In the genomic region with DNA sequence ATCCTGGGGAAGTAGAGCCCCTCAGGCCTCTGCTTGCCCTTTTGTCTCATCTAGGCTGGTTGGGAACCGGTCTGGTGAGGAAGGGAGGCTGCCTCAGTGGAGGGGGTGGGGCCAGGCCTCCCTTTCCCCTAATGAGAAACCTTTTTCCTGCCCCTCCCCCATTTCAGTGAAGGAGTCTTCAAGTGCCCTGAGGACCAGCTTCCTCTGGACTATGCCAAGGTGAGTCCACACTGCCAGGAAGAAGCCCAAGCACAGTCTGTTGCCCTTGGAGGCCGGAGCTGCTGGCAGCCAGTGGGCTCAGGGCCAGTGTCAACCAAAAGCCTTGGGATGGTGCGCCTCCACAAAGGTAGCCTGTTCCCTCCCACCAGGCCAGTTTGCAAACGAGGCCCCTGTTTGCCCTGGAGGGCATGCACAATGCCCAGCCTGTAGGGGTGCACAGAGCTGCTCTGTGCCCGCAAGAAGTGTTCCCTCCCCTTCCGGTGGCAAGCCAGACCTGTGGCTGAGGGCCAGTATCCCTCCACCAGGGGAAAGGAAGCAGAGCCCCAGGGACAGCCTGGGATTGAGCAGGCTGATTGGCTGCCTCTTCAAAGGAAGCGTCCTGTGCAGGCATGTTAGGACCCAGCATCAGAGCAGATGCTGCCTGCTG, we compare ENCODE assay signal across 8 cellular contexts. TPM values are rescaled to one million over a fixed set of nuclear protein-coding genes. Genes with fewer than 3 reads are reported as not detected.
A peak's percentile ranks its signal among the peaks of the same experiment; 100 is the strongest.
DNase-seq lines count a peak whose midpoint lies in the region; TF ChIP-seq lines count a peak whose summit lies in the region.
"Had no signal": no experiment of that assay in that cellular context is flagged by ENCODE, and none has a peak within 500 bp of the region (broad histone marks: within the 10 kb centered on the region; RNA-seq: fewer than 3 reads in every experiment).

No MANE protein-coding gene starts in this region.

- intact Hi-C loops in activated T-helper 1 cell treated with anti-CD3 and anti-CD28 coated beads, Interleukin-12 subunit alpha, Interleukin-12 subunit beta, Interleukin-2, Interleukin-4 antibody, amounts not matched to agents 30 ng/mL and 10 ng/mL and 1 ng/mL, durations not matched to agents 14 hours and 24 hours and 36 hours (cut with micrococcal nuclease): no loop called here

- no peak for TF ChIP-seq POLR2A in erythroblast (IDR thresholded peaks at IDR 0.05; ENCODE audit: low read length)

- H3K4me2 ChIP-seq in Karpas-422 (ENCODE audit: low read depth, low read length, poor library complexity, severe bottlenecking): peak overlapping the region; percentile 93

- H3K27me3 ChIP-seq in Karpas-422 (ENCODE audit: low read length): no peaks in the 10 kb centered on the region

- H4K20me1 ChIP-seq in Karpas-422 (ENCODE audit: insufficient read depth, low read depth, low read length): peaks cover 33% of the 10 kb centered on the region

- 0 out of 2 replicates have a peak overlapping the region, but pooled peaks have one; percentile 3 for H3K27ac ChIP-seq in Karpas-422 (ENCODE audit: low read length)
- peak overlapping the region; percentile 99 for H3K27ac ChIP-seq in substantia nigra (ENCODE audit: low read depth, low read length, poor library complexity, severe bottlenecking)
- H3K27ac ChIP-seq: psoas muscle had no signal

- peaks cover 34% of the 10 kb centered on the region for H3K79me2 ChIP-seq in Karpas-422 (ENCODE audit: low read length)

- peaks cover 34% of the 10 kb centered on the region for H3K4me1 ChIP-seq in Karpas-422 (ENCODE audit: low read length)

- H3K9me2 ChIP-seq in Karpas-422 (replicated peaks; ENCODE audit: insufficient read depth, low read length): no peaks in the 10 kb centered on the region

- no peaks in the 10 kb centered on the region for H3K9me3 Mint-ChIP-seq in activated T-helper 1 cell treated with anti-CD3 and anti-CD28 coated beads, Interleukin-12 subunit alpha, Interleukin-12 subunit beta, Interleukin-2, Interleukin-4 antibody, amounts not matched to agents 30 ng/mL and 10 ng/mL and 1 ng/mL, durations not matched to agents 14 hours and 24 hours and 36 hours

- H3K9me3 ChIP-seq in Karpas-422 (ENCODE audit: low read length): no peaks in the 10 kb centered on the region
- H3K9me3 ChIP-seq: psoas muscle had no signal

- H3K4me3 ChIP-seq in Karpas-422 (ENCODE audit: low read length): no peak overlapping the region

- H3K36me3 ChIP-seq in Karpas-422 (ENCODE audit: insufficient read depth, low read length): peaks cover 14% of the 10 kb centered on the region

- H3K4me3 Mint-ChIP-seq in activated T-helper 1 cell treated with anti-CD3 and anti-CD28 coated beads, Interleukin-12 subunit alpha, Interleukin-12 subunit beta, Interleukin-2, Interleukin-4 antibody, amounts not matched to agents 30 ng/mL and 10 ng/mL and 1 ng/mL, durations not matched to agents 14 hours and 24 hours and 36 hours: peak overlapping the region; percentile 90

- H2AFZ ChIP-seq in Karpas-422 (ENCODE audit: low read length): no peak overlapping the region

- H3K4me1 Mint-ChIP-seq in activated T-helper 1 cell treated with anti-CD3 and anti-CD28 coated beads, Interleukin-12 subunit alpha, Interleukin-12 subunit beta, Interleukin-2, Interleukin-4 antibody, amounts not matched to agents 30 ng/mL and 10 ng/mL and 1 ng/mL, durations not matched to agents 14 hours and 24 hours and 36 hours (ENCODE audit: low read depth): peaks cover 26% of the 10 kb centered on the region

- DNase-seq in Karpas-422 (no peak), kidney tubule cell (ENCODE audit: low spot score) (peak; percentile 52), substantia nigra (lab: John Stamatoyannopoulos, UW) (peak in 41 of 49 donors; percentile 26 to 87 (median 67)), erythroblast (lab: John Stamatoyannopoulos, UW) (no peak), UCSD-AML1 (lab: John Stamatoyannopoulos, UW; ENCODE audit: unreplicated experiment) (no peak), SKM-1 (lab: John Stamatoyannopoulos, UW; ENCODE audit: unreplicated experiment) (no peak)
- DNase-seq in activated T-helper 1 cell treated with anti-CD3 and anti-CD28 coated beads, Interleukin-12 subunit alpha, Interleukin-12 subunit beta, Interleukin-2, Interleukin-4 antibody, amounts not matched to agents 30 ng/mL and 10 ng/mL and 1 ng/mL, durations not matched to agents 14 hours and 24 hours and 36 hours (ENCODE audit: low spot score): no peak

- H3K36me3 Mint-ChIP-seq in activated T-helper 1 cell treated with anti-CD3 and anti-CD28 coated beads, Interleukin-12 subunit alpha, Interleukin-12 subunit beta, Interleukin-2, Interleukin-4 antibody, amounts not matched to agents 30 ng/mL and 10 ng/mL and 1 ng/mL, durations not matched to agents 14 hours and 24 hours and 36 hours (ENCODE audit: low read depth): peaks cover 34% of the 10 kb centered on the region

- no peaks in the 10 kb centered on the region for H3K27me3 Mint-ChIP-seq in activated T-helper 1 cell treated with anti-CD3 and anti-CD28 coated beads, Interleukin-12 subunit alpha, Interleukin-12 subunit beta, Interleukin-2, Interleukin-4 antibody, amounts not matched to agents 30 ng/mL and 10 ng/mL and 1 ng/mL, durations not matched to agents 14 hours and 24 hours and 36 hours (ENCODE audit: insufficient read depth)

- H3K27ac Mint-ChIP-seq in activated T-helper 1 cell treated with anti-CD3 and anti-CD28 coated beads, Interleukin-12 subunit alpha, Interleukin-12 subunit beta, Interleukin-2, Interleukin-4 antibody, amounts not matched to agents 30 ng/mL and 10 ng/mL and 1 ng/mL, durations not matched to agents 14 hours and 24 hours and 36 hours: peak overlapping the region; percentile 29

- no peak overlapping the region for H3K9ac ChIP-seq in Karpas-422 (ENCODE audit: low read length)

RNA-seq across cellular contexts. Expression of a gene that starts 3.4 kb away (rescaled TPM):
- 40.1 and 40.7 TPM in 2 replicates for total RNA-seq in Karpas-422 (2014; rRNA removed; shearing (Covaris generic); ENCODE audit: low replicate concordance)
- 178 and 182 TPM in 2 replicates for total RNA-seq in activated T-helper 1 cell treated with anti-CD3 and anti-CD28 coated beads, Interleukin-12 subunit alpha, Interleukin-12 subunit beta, Interleukin-2, Interleukin-4 antibody, amounts not matched to agents 30 ng/mL and 10 ng/mL and 1 ng/mL, durations not matched to agents 14 hours and 24 hours and 36 hours

RNA-seq across cellular contexts. Expression of a gene that starts 18.6 kb away (rescaled TPM):
- 9.4 and 13.8 TPM in 2 replicates for total RNA-seq in Karpas-422 (2014; rRNA removed; shearing (Covaris generic); ENCODE audit: low replicate concordance)
- total RNA-seq in activated T-helper 1 cell treated with anti-CD3 and anti-CD28 coated beads, Interleukin-12 subunit alpha, Interleukin-12 subunit beta, Interleukin-2, Interleukin-4 antibody, amounts not matched to agents 30 ng/mL and 10 ng/mL and 1 ng/mL, durations not matched to agents 14 hours and 24 hours and 36 hours: 5.2 and 5.4 TPM in 2 replicates

RNA-seq across cellular contexts. Expression of a gene that starts 21.1 kb away (rescaled TPM):
- total RNA-seq in Karpas-422 (2014; rRNA removed; shearing (Covaris generic); ENCODE audit: low replicate concordance): 2.1 and 3.8 TPM in 2 replicates
- 9.5 and 11.5 TPM in 2 replicates for total RNA-seq in activated T-helper 1 cell treated with anti-CD3 and anti-CD28 coated beads, Interleukin-12 subunit alpha, Interleukin-12 subunit beta, Interleukin-2, Interleukin-4 antibody, amounts not matched to agents 30 ng/mL and 10 ng/mL and 1 ng/mL, durations not matched to agents 14 hours and 24 hours and 36 hours

RNA-seq across cellular contexts. Expression of a gene that starts 27.4 kb away (rescaled TPM):
- 1,170 and 1,763 TPM in 2 replicates for total RNA-seq in Karpas-422 (2014; rRNA removed; shearing (Covaris generic); ENCODE audit: low replicate concordance)
- 1,513 and 1,534 TPM in 2 replicates for total RNA-seq in activated T-helper 1 cell treated with anti-CD3 and anti-CD28 coated beads, Interleukin-12 subunit alpha, Interleukin-12 subunit beta, Interleukin-2, Interleukin-4 antibody, amounts not matched to agents 30 ng/mL and 10 ng/mL and 1 ng/mL, durations not matched to agents 14 hours and 24 hours and 36 hours

RNA-seq across cellular contexts. Expression of a gene that starts 29.5 kb away (rescaled TPM):
- total RNA-seq in Karpas-422 (2014; rRNA removed; shearing (Covaris generic); ENCODE audit: low replicate concordance): not detected in 2 replicates
- 17.6 and 18.2 TPM in 2 replicates for total RNA-seq in activated T-helper 1 cell treated with anti-CD3 and anti-CD28 coated beads, Interleukin-12 subunit alpha, Interleukin-12 subunit beta, Interleukin-2, Interleukin-4 antibody, amounts not matched to agents 30 ng/mL and 10 ng/mL and 1 ng/mL, durations not matched to agents 14 hours and 24 hours and 36 hours

Comparison
In these comparisons a context has a peak if more than half of its experiments do, and no peak if none do; other contexts are left out.
1. DNase-seq: peak in kidney tubule cell (single experiment) and substantia nigra (41 of 49); none in Karpas-422 (single experiment), activated T-helper 1 cell treated with anti-CD3 and anti-CD28 coated beads, Interleukin-12 subunit alpha, Interleukin-12 subunit beta, Interleukin-2, Interleukin-4 antibody, amounts not matched to agents 30 ng/mL and 10 ng/mL and 1 ng/mL, durations not matched to agents 14 hours and 24 hours and 36 hours (single experiment), erythroblast (0 of 2), UCSD-AML1 (single experiment) and SKM-1 (single experiment).